In genomic region chr1:69284508-69284907, GRCh38 we compare ENCODE assay signal across 26 cellular contexts.
"Had no signal": no experiment of that assay in that cellular context is flagged by ENCODE, and none has a peak within 500 bp of the region (broad histone marks: within the 10 kb centered on the region; RNA-seq: fewer than 3 reads in every experiment).

No MANE protein-coding gene starts in this region.

- H3K9me3 ChIP-seq: ascending aorta, breast epithelium, colonic mucosa, esophagus muscularis mucosa, gastrocnemius medialis had no signal

- H3K4me1 Mint-ChIP-seq: activated CD4-positive, alpha-beta memory T cell treated with anti-CD3 and anti-CD28 coated beads, Interleukin-2, amount 10 ng/mL, durations not matched to agents 7 days and 5 days; activated CD4-positive, alpha-beta T cell treated with anti-CD3 and anti-CD28 coated beads, Interleukin-2, amount 10 ng/mL, durations not matched to agents 7 days and 5 days; activated naive CD4-positive, alpha-beta T cell treated with anti-CD3 and anti-CD28 coated beads, Interleukin-2, amount 50 U/mL, for 24 hours; activated naive CD8-positive, alpha-beta T cell treated with anti-CD3 and anti-CD28 coated beads, Interleukin-2, amount 10 ng/mL, durations not matched to agents 7 days and 5 days; brain had no signal

- H3K36me3 Mint-ChIP-seq: activated naive CD4-positive, alpha-beta T cell treated with anti-CD3 and anti-CD28 coated beads, Interleukin-2, amount 50 U/mL, for 24 hours; activated naive CD8-positive, alpha-beta T cell treated with anti-CD3 and anti-CD28 coated beads, Interleukin-2, amount 10 ng/mL, durations not matched to agents 7 days and 5 days; brain had no signal

- H3K27ac ChIP-seq: ascending aorta, breast epithelium, cardiac muscle cell, colonic mucosa, esophagus muscularis mucosa, foreskin keratinocyte, gastrocnemius medialis, heart left ventricle had no signal

- H3K4me1 ChIP-seq: breast epithelium, colonic mucosa, foreskin keratinocyte, gastrocnemius medialis, heart left ventricle had no signal

- H3K4me3 Mint-ChIP-seq: activated CD4-positive, alpha-beta memory T cell treated with anti-CD3 and anti-CD28 coated beads, Interleukin-2, amount 10 ng/mL, durations not matched to agents 7 days and 5 days; activated CD4-positive, alpha-beta T cell treated with anti-CD3 and anti-CD28 coated beads, Interleukin-2, amount 10 ng/mL, durations not matched to agents 7 days and 5 days; activated naive CD4-positive, alpha-beta T cell treated with anti-CD3 and anti-CD28 coated beads for 36 hours; activated naive CD4-positive, alpha-beta T cell treated with anti-CD3 and anti-CD28 coated beads, Interleukin-2, amount 50 U/mL, for 24 hours; activated naive CD8-positive, alpha-beta T cell treated with anti-CD3 and anti-CD28 coated beads, Interleukin-2, amount 10 ng/mL, durations not matched to agents 7 days and 5 days; activated T-cell treated with anti-CD3 and anti-CD28 coated beads, Interleukin-2, amount 50 U/mL, for 4 hours; brain had no signal

- H3K36me3 ChIP-seq: ascending aorta, breast epithelium, cardiac muscle cell, colonic mucosa, esophagus muscularis mucosa, gastrocnemius medialis, heart left ventricle had no signal

- H3K4me3 ChIP-seq: ascending aorta, breast epithelium, cardiac muscle cell, colonic mucosa, esophagus muscularis mucosa, gastrocnemius medialis, heart left ventricle had no signal

- H3K27me3 ChIP-seq: ascending aorta, breast epithelium, cardiac muscle cell, colonic mucosa, esophagus muscularis mucosa, foreskin keratinocyte, gastrocnemius medialis, heart left ventricle had no signal

- H3K27ac Mint-ChIP-seq: activated CD4-positive, alpha-beta memory T cell treated with anti-CD3 and anti-CD28 coated beads, Interleukin-2, amount 10 ng/mL, durations not matched to agents 7 days and 5 days; activated CD4-positive, alpha-beta T cell treated with anti-CD3 and anti-CD28 coated beads, Interleukin-2, amount 10 ng/mL, durations not matched to agents 7 days and 5 days; activated naive CD4-positive, alpha-beta T cell treated with anti-CD3 and anti-CD28 coated beads for 36 hours; activated naive CD4-positive, alpha-beta T cell treated with anti-CD3 and anti-CD28 coated beads, Interleukin-2, amount 50 U/mL, for 24 hours; activated naive CD8-positive, alpha-beta T cell treated with anti-CD3 and anti-CD28 coated beads, Interleukin-2, amount 10 ng/mL, durations not matched to agents 7 days and 5 days; activated T-helper 2 cell treated with anti-CD3 and anti-CD28 coated beads, Interferon-gamma antibody, Interleukin-2, Interleukin-4, amounts not matched to agents 10 μg/mL and 5 μg/mL and 100 μg/mL, durations not matched to agents 14 hours and 24 hours and 36 hours; brain had no signal

- H3K9me3 Mint-ChIP-seq: activated naive CD4-positive, alpha-beta T cell treated with anti-CD3 and anti-CD28 coated beads, Interleukin-2, amount 50 U/mL, for 24 hours; activated naive CD8-positive, alpha-beta T cell treated with anti-CD3 and anti-CD28 coated beads, Interleukin-2, amount 10 ng/mL, durations not matched to agents 7 days and 5 days; brain had no signal

- ATAC-seq: activated T-cell treated with anti-CD3 and anti-CD28 coated beads, Interleukin-2, amount 50 U/mL, for 4 hours; foreskin keratinocyte; gastrocnemius medialis; heart left ventricle had no signal

- H3K27me3 Mint-ChIP-seq: activated CD4-positive, alpha-beta memory T cell treated with anti-CD3 and anti-CD28 coated beads, Interleukin-2, amount 10 ng/mL, durations not matched to agents 7 days and 5 days; activated CD4-positive, alpha-beta T cell treated with anti-CD3 and anti-CD28 coated beads, Interleukin-2, amount 10 ng/mL, durations not matched to agents 7 days and 5 days; activated naive CD4-positive, alpha-beta T cell treated with anti-CD3 and anti-CD28 coated beads, Interleukin-2, amount 50 U/mL, for 24 hours; activated naive CD8-positive, alpha-beta T cell treated with anti-CD3 and anti-CD28 coated beads, Interleukin-2, amount 10 ng/mL, durations not matched to agents 7 days and 5 days; brain had no signal

- DNase-seq: activated CD4-positive, alpha-beta memory T cell treated with anti-CD3 and anti-CD28 coated beads, Interleukin-2, amount 10 ng/mL, durations not matched to agents 7 days and 5 days; activated CD4-positive, alpha-beta T cell treated with anti-CD3 and anti-CD28 coated beads for 1 hour; activated CD4-positive, alpha-beta T cell treated with anti-CD3 and anti-CD28 coated beads for 4 hours; activated CD4-positive, alpha-beta T cell treated with anti-CD3 and anti-CD28 coated beads, Interleukin-2, amount 10 ng/mL, durations not matched to agents 7 days and 5 days; activated CD4-positive, alpha-beta T cell treated with anti-CD3 and anti-CD28 coated beads, Interleukin-2, amount 50 U/mL, for 4 hours; activated effector memory CD4-positive, alpha-beta T cell treated with anti-CD3 and anti-CD28 coated beads, Interleukin-2, amount 50 U/mL, for 16 hours; activated naive CD4-positive, alpha-beta T cell treated with anti-CD3 and anti-CD28 coated beads for 36 hours; activated naive CD8-positive, alpha-beta T cell treated with anti-CD3 and anti-CD28 coated beads, Interleukin-2, amount 10 ng/mL, durations not matched to agents 7 days and 5 days; activated T-cell treated with anti-CD3 and anti-CD28 coated beads, Interleukin-2, amount 50 U/mL, for 4 hours; central memory CD4-positive, alpha-beta T cell; cerebellar nuclear complex; colonic mucosa; effector memory CD4-positive, alpha-beta T cell; erythroblast; foreskin keratinocyte; gastrocnemius medialis; glutamatergic neuron; heart left ventricle; T-helper 2 cell had no signal
